Comparison of ENCODE assay signal across 25 cellular contexts in the genomic region with DNA sequence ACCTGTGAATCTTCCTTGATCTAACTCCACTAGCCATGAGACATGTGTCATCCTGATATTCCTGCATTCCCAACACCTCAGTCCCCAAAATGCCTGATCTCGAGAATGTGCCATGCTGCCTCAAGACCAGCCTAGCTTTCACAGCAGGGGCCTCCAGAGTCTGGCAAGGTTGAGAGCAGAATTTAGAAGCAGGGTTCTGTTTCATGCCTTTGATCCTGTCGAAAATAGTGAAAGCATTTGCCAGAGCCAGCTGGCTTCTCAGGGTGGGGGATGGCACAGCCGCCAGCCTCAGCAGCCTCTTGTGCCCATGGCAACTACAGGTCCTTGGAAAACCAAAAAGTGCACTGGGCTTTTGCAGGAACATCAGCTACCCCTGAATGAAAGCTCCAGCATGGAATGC.
DNase-seq lines count a peak whose midpoint lies in the region; ATAC-seq and TF ChIP-seq lines count a peak whose summit lies in the region.
"Had no signal": no experiment of that assay in that cellular context is flagged by ENCODE, and none has a peak within 500 bp of the region (broad histone marks: within the 10 kb centered on the region; RNA-seq: fewer than 3 reads in every experiment).

No MANE protein-coding gene starts in this region.

- POLR2A ChIA-PET in IMR-90 (lab: Charles Lee; ENCODE audit: unreplicated experiment), result no interaction called here

- no peaks in the 10 kb centered on the region for H3K27me3 ChIP-seq in IMR-90 (ENCODE audit: control insufficient read depth, insufficient read depth, low read length)
- H3K27me3 ChIP-seq in gastrocnemius medialis, result no peaks in the 10 kb centered on the region
- H3K27me3 ChIP-seq in right atrium auricular region, result no peaks in the 10 kb centered on the region
- H3K27me3 ChIP-seq: BLaER1, breast epithelium, neutrophil, sigmoid colon had no signal

- no peak overlapping the region for H3K27ac Mint-ChIP-seq in T-helper 2 cell treated with Interferon-gamma antibody and Interleukin-4, amounts not matched to agents 5 μg/mL and 100 μg/mL, for 36 hours
- H3K27ac Mint-ChIP-seq: activated CD4-positive, alpha-beta T cell treated with anti-CD3 and anti-CD28 coated beads for 36 hours; activated naive CD8-positive, alpha-beta T cell treated with anti-CD3 and anti-CD28 coated beads for 36 hours; activated T-helper 1 cell treated with anti-CD3 and anti-CD28 coated beads, Interleukin-12 subunit alpha, Interleukin-12 subunit beta, Interleukin-2, Interleukin-4 antibody, amounts not matched to agents 30 ng/mL and 10 ng/mL and 1 ng/mL, durations not matched to agents 14 hours and 24 hours and 36 hours had no signal

- no peak overlapping the region for H2BK5ac ChIP-seq in IMR-90 (ENCODE audit: low read depth, low read length, poor library complexity, severe bottlenecking)

- H3K14ac ChIP-seq in IMR-90 (replicated peaks; ENCODE audit: low read depth, low read length), result no peak overlapping the region

- peak overlapping the region; percentile 74 for H2AFZ ChIP-seq in IMR-90 (replicated peaks; ENCODE audit: low read length, poor library complexity)

- H3K36me3 Mint-ChIP-seq in T-helper 2 cell treated with Interferon-gamma antibody and Interleukin-4, amounts not matched to agents 5 μg/mL and 100 μg/mL, for 36 hours (ENCODE audit: low read depth), result no peaks in the 10 kb centered on the region
- H3K36me3 Mint-ChIP-seq: activated naive CD8-positive, alpha-beta T cell treated with anti-CD3 and anti-CD28 coated beads for 36 hours had no signal

- H3K9ac ChIP-seq in IMR-90 (ENCODE audit: low read depth, low read length), result no peak overlapping the region
- H3K9ac ChIP-seq: BLaER1 had no signal

- H3K27me3 Mint-ChIP-seq in T-helper 2 cell treated with Interferon-gamma antibody and Interleukin-4, amounts not matched to agents 5 μg/mL and 100 μg/mL, for 36 hours (ENCODE audit: low read depth), result peaks cover 7% of the 10 kb centered on the region
- H3K27me3 Mint-ChIP-seq: activated CD4-positive, alpha-beta T cell treated with anti-CD3 and anti-CD28 coated beads for 36 hours; activated naive CD8-positive, alpha-beta T cell treated with anti-CD3 and anti-CD28 coated beads for 36 hours had no signal

- no peak overlapping the region for H4K5ac ChIP-seq in IMR-90 (ENCODE audit: low read depth, low read length)

- H3K9me3 ChIP-seq in IMR-90 (ENCODE audit: control insufficient read depth, insufficient read depth, low read length), result no peaks in the 10 kb centered on the region
- H3K9me3 ChIP-seq in gastrocnemius medialis, result no peaks in the 10 kb centered on the region
- H3K9me3 ChIP-seq in right atrium auricular region, result no peaks in the 10 kb centered on the region
- H3K9me3 ChIP-seq: BLaER1, breast epithelium, neutrophil, sigmoid colon had no signal

- H2BK15ac ChIP-seq in IMR-90 (ENCODE audit: low read depth, low read length), result peak overlapping the region; percentile 90; the same call in 2 of the 3 replicates

- H3K36me3 ChIP-seq in IMR-90 (ENCODE audit: control insufficient read depth, insufficient read depth, low read length) (no peaks in the 10 kb centered on the region), gastrocnemius medialis (no peaks in the 10 kb centered on the region), right atrium auricular region (no peaks in the 10 kb centered on the region)
- H3K36me3 ChIP-seq: BLaER1, breast epithelium, neutrophil, sigmoid colon had no signal

- H3K9me3 Mint-ChIP-seq in T-helper 2 cell treated with Interferon-gamma antibody and Interleukin-4, amounts not matched to agents 5 μg/mL and 100 μg/mL, for 36 hours, result no peaks in the 10 kb centered on the region
- H3K9me3 Mint-ChIP-seq: activated naive CD8-positive, alpha-beta T cell treated with anti-CD3 and anti-CD28 coated beads for 36 hours; activated T-helper 1 cell treated with anti-CD3 and anti-CD28 coated beads, Interleukin-12 subunit alpha, Interleukin-12 subunit beta, Interleukin-2, Interleukin-4 antibody, amounts not matched to agents 30 ng/mL and 10 ng/mL and 1 ng/mL, durations not matched to agents 14 hours and 24 hours and 36 hours had no signal

- peak overlapping the region; percentile 20; the same call in 1 of the 2 replicates for H2BK120ac ChIP-seq in IMR-90 (ENCODE audit: low read depth, low read length)

- intact Hi-C loops in IMR-90 (cut with micrococcal nuclease), result no loop called here
- intact Hi-C loops in gastrocnemius medialis (cut with DNase I; ENCODE audit: low total_unique reads), result loop anchor here (10.0 kb wide), 1 partner anchor 138 kb away; no protein-coding TSS in a partner anchor

- DNase-seq in IMR-90, result no peak
- DNase-seq in NCI-H69 (lab: John Stamatoyannopoulos, UW), result peak; percentile 2
- peak; percentile 33 to 47 for DNase-seq in hippocampal formation (lab: John Stamatoyannopoulos, UW)
- no peak for DNase-seq in gastrocnemius medialis
- no peak for DNase-seq in T-helper 2 cell treated with Interferon-gamma antibody and Interleukin-4, amounts not matched to agents 5 μg/mL and 100 μg/mL, for 36 hours (ENCODE audit: low spot score)
- no peak for DNase-seq in right atrium auricular region (ENCODE audit: low spot score)
- no peak for DNase-seq in MV-4-11 (lab: John Stamatoyannopoulos, UW)
- DNase-seq: activated CD4-positive, alpha-beta T cell treated with anti-CD3 and anti-CD28 coated beads for 36 hours; activated naive CD8-positive, alpha-beta T cell treated with anti-CD3 and anti-CD28 coated beads for 36 hours; Calu3; foreskin melanocyte; GF-D8; Kasumi-1; NCI-H1105 treated with DMSO at 0.1 percent for 48 hours; NCI-H2227 treated with DMSO at 0.1 percent for 48 hours; sigmoid colon; stimulated activated CD4-positive, alpha-beta T cell treated with anti-CD3 and anti-CD28 coated beads, Interleukin-2, amount 100 ng/mL, for 24 hours; stimulated activated naive CD4-positive, alpha-beta T cell treated with Interleukin-2 at 50 U/mL for 16 hours; SW 1271; trophoblast cell had no signal

- H3K4me2 ChIP-seq in IMR-90 (ENCODE audit: low read depth, low read length), result no peak overlapping the region
- H3K4me2 ChIP-seq: BLaER1 had no signal

- peaks cover 5 to 32% of the 10 kb centered on the region in 2 experiments for H3K79me1 ChIP-seq in IMR-90 (ENCODE audit: low read depth in 1 of 2, low read length in 2 of 2)

- H2AK9ac ChIP-seq in IMR-90 (replicated peaks; ENCODE audit: low read depth, low read length, poor library complexity), result peak overlapping the region; percentile 65

- BruUV-seq in IMR-90 (replicated peaks; lab: Mats Ljungman, UMichigan), result no TSS peak

- no peak overlapping the region for H3K18ac ChIP-seq in IMR-90 (ENCODE audit: low read depth, low read length)

- H4K91ac ChIP-seq in IMR-90 (ENCODE audit: insufficient read depth, low read depth, low read length), result 0 out of 2 replicates have a peak overlapping the region, but pooled peaks have one; percentile 47

- 79% methylated on average over 2 of the region's 3 CpGs; no CpG with 5 or more reads in 1 of the 2 experiments for WGBS in IMR-90 (ENCODE audit: extremely low coverage in 2 of 2, insufficient read length in 1 of 2), 2 experiments

- H3K56ac ChIP-seq in IMR-90 (ENCODE audit: extremely low read depth, insufficient read depth, low read length), result no peak overlapping the region

- H3K4me3 Mint-ChIP-seq in T-helper 2 cell treated with Interferon-gamma antibody and Interleukin-4, amounts not matched to agents 5 μg/mL and 100 μg/mL, for 36 hours, result no peak overlapping the region
- H3K4me3 Mint-ChIP-seq: activated CD4-positive, alpha-beta T cell treated with anti-CD3 and anti-CD28 coated beads for 36 hours; activated naive CD8-positive, alpha-beta T cell treated with anti-CD3 and anti-CD28 coated beads for 36 hours; activated T-helper 1 cell treated with anti-CD3 and anti-CD28 coated beads, Interleukin-12 subunit alpha, Interleukin-12 subunit beta, Interleukin-2, Interleukin-4 antibody, amounts not matched to agents 30 ng/mL and 10 ng/mL and 1 ng/mL, durations not matched to agents 14 hours and 24 hours and 36 hours had no signal

- CTCF ChIA-PET in IMR-90 (lab: Yijun Ruan, JAX), result no interaction called here

- peaks cover 10% of the 10 kb centered on the region for H3K4me1 ChIP-seq in IMR-90 (ENCODE audit: control insufficient read depth, insufficient read depth, low read length)
- peaks cover 25 to 40% of the 10 kb centered on the region in 2 donors for H3K4me1 ChIP-seq in gastrocnemius medialis
- no peaks in the 10 kb centered on the region for H3K4me1 ChIP-seq in right atrium auricular region
- H3K4me1 ChIP-seq: BLaER1, breast epithelium, sigmoid colon had no signal

- TF ChIP-seq CTCF in IMR-90 (conservative IDR thresholded peaks at IDR 0.05; ENCODE audit: low read depth, low read length), result no peak
- no peak for TF ChIP-seq CTCF in gastrocnemius medialis (IDR thresholded peaks at IDR 0.05 in 4 of 5, conservative IDR thresholded peaks at IDR 0.05 in 1 of 5)
- TF ChIP-seq CTCF in right atrium auricular region (IDR thresholded peaks at IDR 0.05), result no peak

- H3K27ac ChIP-seq in IMR-90 (ENCODE audit: insufficient read depth, low read length) (no peak overlapping the region), gastrocnemius medialis (peak overlapping the region; percentile 41 to 73 (median 68)), right atrium auricular region (no peak overlapping the region)
- H3K27ac ChIP-seq: BLaER1, breast epithelium, neutrophil, sigmoid colon had no signal

- in situ Hi-C loops in IMR-90 (cut with MboI; ENCODE audit: low sequenced_read_pairs), result loop anchor here (5.0 kb wide), 1 partner anchor 261 kb away; no protein-coding TSS in a partner anchor
- in situ Hi-C loops in gastrocnemius medialis (cut with MboI; ENCODE audit: low sequenced_read_pairs in 4 of 4), result loop anchor here in 3 of 4 donors (10.0 to 25.0 kb wide), 4 partner anchors 98 to 281 kb away; no protein-coding TSS in a partner anchor

- ATAC-seq in IMR-90 (ENCODE audit: low read depth) (no peak), gastrocnemius medialis (no peak)
- ATAC-seq: activated CD4-positive, alpha-beta T cell treated with anti-CD3 and anti-CD28 coated beads for 36 hours; GM12878 had no signal

- H3K4ac ChIP-seq in IMR-90 (ENCODE audit: low read depth, low read length), result peak overlapping the region; percentile 17; the same call in 1 of the 2 replicates

- TF ChIP-seq RAD21 in IMR-90 (IDR thresholded peaks at IDR 0.05; ENCODE audit: low read length), result no peak

- no peak overlapping the region for H4K8ac ChIP-seq in IMR-90 (ENCODE audit: low read depth in 2 of 2, low read length in 2 of 2)

- peak overlapping the region; percentile 1; the same call in 1 of the 2 replicates for H2BK20ac ChIP-seq in IMR-90 (ENCODE audit: low read depth, low read length)

- peaks cover 12% of the 10 kb centered on the region for H3K9me1 ChIP-seq in IMR-90 (ENCODE audit: insufficient read depth, low read length)

- peaks cover 14% of the 10 kb centered on the region for H3K4me1 Mint-ChIP-seq in T-helper 2 cell treated with Interferon-gamma antibody and Interleukin-4, amounts not matched to agents 5 μg/mL and 100 μg/mL, for 36 hours (ENCODE audit: low read depth)

- peak overlapping the region; percentile 93; the same call in 1 of the 2 replicates for H2AK5ac ChIP-seq in IMR-90 (ENCODE audit: low read depth, low read length)

- H3K4me3 ChIP-seq in IMR-90 (ENCODE audit: insufficient read depth, low read depth, low read length) (no peak overlapping the region), gastrocnemius medialis (no peak overlapping the region), right atrium auricular region (no peak overlapping the region)
- H3K4me3 ChIP-seq: BLaER1, breast epithelium, GM12878, sigmoid colon had no signal

- H3K23ac ChIP-seq in IMR-90 (ENCODE audit: low read depth, low read length), result 0 out of 2 replicates have a peak overlapping the region, but pooled peaks have one; percentile 11

- no peaks in the 10 kb centered on the region for H4K20me1 ChIP-seq in IMR-90 (ENCODE audit: insufficient read depth, low read length)
- H4K20me1 ChIP-seq: BLaER1 had no signal

- TF ChIP-seq POLR2A in IMR-90 (IDR thresholded peaks at IDR 0.05; ENCODE audit: low read depth, low read length) (no peak), gastrocnemius medialis (IDR thresholded peaks at IDR 0.05) (no peak)

- dilution Hi-C loops in IMR-90 (cut with HindIII; ENCODE audit: low sequenced_read_pairs, unreplicated experiment), result no loop called here

Comparison
In these comparisons a context has a peak if more than half of its experiments do, and no peak if none do; other contexts are left out.
1. DNase-seq: peak in NCI-H69 (single experiment) and hippocampal formation (2 of 2); none in IMR-90 (single experiment), gastrocnemius medialis (0 of 2), T-helper 2 cell treated with Interferon-gamma antibody and Interleukin-4, amounts not matched to agents 5 μg/mL and 100 μg/mL, for 36 hours (single experiment), right atrium auricular region (single experiment) and MV-4-11 (single experiment).
2. H3K27ac ChIP-seq: peak in gastrocnemius medialis (4 of 4); none in IMR-90 (single experiment) and right atrium auricular region (0 of 2).